ENCODE assay signal across 8 cellular contexts in genomic region chr7:122219253-122219865, GRCh38.
A peak's percentile ranks its signal among the peaks of the same experiment; 100 is the strongest.
DNase-seq lines count a peak whose midpoint lies in the region; ATAC-seq, FAIRE-seq and TF ChIP-seq lines count a peak whose summit lies in the region.

No MANE protein-coding gene starts in this region.

- H3K9me3 ChIP-seq in endothelial cell of umbilical vein (replicated peaks; ENCODE audit: control insufficient read depth, insufficient read depth, low read length) (no peaks in the 10 kb centered on the region), sigmoid colon (no peaks in the 10 kb centered on the region)

- POLR2A ChIA-PET in endothelial cell of umbilical vein (lab: Charles Lee), result no interaction called here

- intact Hi-C loops in endothelial cell of umbilical vein (cut with micrococcal nuclease) (loop anchor here (1.0 to 10.0 kb wide), 6 partner anchors 127 to 1145 kb away; no protein-coding TSS in a partner anchor), sigmoid colon (cut with DNase I) (loop anchor here (5.0 kb wide), 1 partner anchor 308 kb away; no protein-coding TSS in a partner anchor)

- H3K4me1 ChIP-seq in endothelial cell of umbilical vein (ENCODE audit: control insufficient read depth, extremely low read depth, insufficient read depth, low read length), result no peaks in the 10 kb centered on the region
- no peaks in the 10 kb centered on the region for H3K4me1 ChIP-seq in sigmoid colon

- H3K4me3 ChIP-seq in endothelial cell of umbilical vein (replicated peaks in 1 of 3; ENCODE audit: insufficient read depth in 1 of 3, low read depth in 1 of 3, low read length in 3 of 3) (no peak overlapping the region), sigmoid colon (no peak overlapping the region)

- H2AFZ ChIP-seq in endothelial cell of umbilical vein (ENCODE audit: low read depth, low read length), result no peak overlapping the region

- H3K4me1 Mint-ChIP-seq in activated CD8-positive, alpha-beta memory T cell treated with anti-CD3 and anti-CD28 coated beads, Interleukin-2, amount 10 ng/mL, durations not matched to agents 7 days and 5 days, result no peaks in the 10 kb centered on the region

- no peak overlapping the region for H3K4me3 Mint-ChIP-seq in activated CD8-positive, alpha-beta memory T cell treated with anti-CD3 and anti-CD28 coated beads, Interleukin-2, amount 10 ng/mL, durations not matched to agents 7 days and 5 days

- H3K36me3 ChIP-seq in endothelial cell of umbilical vein (ENCODE audit: control insufficient read depth in 2 of 2, extremely low read depth in 1 of 2, insufficient read depth in 2 of 2, low read length in 2 of 2) (no peaks in the 10 kb centered on the region), sigmoid colon (no peaks in the 10 kb centered on the region)

- H3K27me3 ChIP-seq in endothelial cell of umbilical vein (ENCODE audit: control insufficient read depth in 2 of 2, insufficient read depth in 2 of 2, low read length in 2 of 2), result no peaks in the 10 kb centered on the region
- H3K27me3 ChIP-seq in sigmoid colon, result no peaks in the 10 kb centered on the region

- no peaks in the 10 kb centered on the region for H3K9me1 ChIP-seq in endothelial cell of umbilical vein (replicated peaks; ENCODE audit: control insufficient read depth, extremely low read depth, insufficient read depth, low read length)

- no peaks in the 10 kb centered on the region for H4K20me1 ChIP-seq in endothelial cell of umbilical vein (replicated peaks; ENCODE audit: control insufficient read depth, extremely low read depth, insufficient read depth, low read length)

- H3K79me2 ChIP-seq in endothelial cell of umbilical vein (ENCODE audit: control insufficient read depth, insufficient read depth, low read length), result no peaks in the 10 kb centered on the region

- no peak for TF ChIP-seq POLR2A in endothelial cell of umbilical vein (IDR thresholded peaks at IDR 0.05; ENCODE audit: low read depth, low read length)
- TF ChIP-seq POLR2A in sigmoid colon (IDR thresholded peaks at IDR 0.05), result no peak

- peak; percentile 48 for ATAC-seq in GM18858 (IDR thresholded peaks at IDR 0.05; ENCODE audit: unreplicated experiment)
- ATAC-seq in activated CD8-positive, alpha-beta memory T cell treated with anti-CD3 and anti-CD28 coated beads, Interleukin-2, amount 10 ng/mL, durations not matched to agents 7 days and 5 days, result no peak
- ATAC-seq in HG02610 (IDR thresholded peaks at IDR 0.05; ENCODE audit: unreplicated experiment), result no peak
- ATAC-seq in GM18909 (IDR thresholded peaks at IDR 0.05; ENCODE audit: poor library complexity, unreplicated experiment), result no peak

- no peak for FAIRE-seq in endothelial cell of umbilical vein (lab: Jason Lieb, UNC)

- H3K9ac ChIP-seq in endothelial cell of umbilical vein (replicated peaks; ENCODE audit: extremely low read depth, insufficient read depth, low read length), result no peak overlapping the region

- peak; percentile 30 to 33 for TF ChIP-seq CTCF in endothelial cell of umbilical vein (IDR thresholded peaks at IDR 0.05; ENCODE audit: extremely low read depth in 1 of 2, insufficient read depth in 1 of 2, low read depth in 1 of 2, low read length in 2 of 2)
- peak in 3 of 4 experiments; percentile 11 to 50 (median 32) for TF ChIP-seq CTCF in sigmoid colon (IDR thresholded peaks at IDR 0.05)

- no peak for TF ChIP-seq EP300 in sigmoid colon (IDR thresholded peaks at IDR 0.05)

- BruUV-seq in endothelial cell of umbilical vein (replicated peaks; lab: Mats Ljungman, UMichigan), result no TSS peak

- no peak overlapping the region for H3K27ac ChIP-seq in endothelial cell of umbilical vein (ENCODE audit: insufficient read depth, low read depth, low read length)
- H3K27ac ChIP-seq in sigmoid colon, result no peak overlapping the region

- DNase-seq in AG08395 (ENCODE audit: low spot score) (peak; percentile 24), NCI-H460 (ENCODE audit: extremely low read depth, low read depth) (peak; percentile 29), endothelial cell of umbilical vein (ENCODE audit: low read depth, low spot score) (peak; percentile 56), sigmoid colon (no peak)
- no peak for DNase-seq in activated CD8-positive, alpha-beta memory T cell treated with anti-CD3 and anti-CD28 coated beads, Interleukin-2, amount 10 ng/mL, durations not matched to agents 7 days and 5 days

- CTCF ChIA-PET in endothelial cell of umbilical vein (lab: Charles Lee), result interaction anchor here (0.7 to 11.7 kb wide), 26 partner anchors 9 to 1148 kb away, joined by 3 to 375 read pairs (median 3); no protein-coding TSS in a partner anchor
- CTCF ChIA-PET in activated CD8-positive, alpha-beta memory T cell treated with anti-CD3 and anti-CD28 coated beads, Interleukin-2, amount 10 ng/mL, durations not matched to agents 7 days and 5 days (lab: Charles Lee), result interaction anchor here (1.5 kb wide), 1 partner anchor 313 kb away, joined by 5 read pairs; no protein-coding TSS in a partner anchor

- no peaks in the 10 kb centered on the region for H3K9me3 Mint-ChIP-seq in activated CD8-positive, alpha-beta memory T cell treated with anti-CD3 and anti-CD28 coated beads, Interleukin-2, amount 10 ng/mL, durations not matched to agents 7 days and 5 days (ENCODE audit: low read depth)

- H3K27ac Mint-ChIP-seq in activated CD8-positive, alpha-beta memory T cell treated with anti-CD3 and anti-CD28 coated beads, Interleukin-2, amount 10 ng/mL, durations not matched to agents 7 days and 5 days, result no peak overlapping the region

- dilution Hi-C loops in endothelial cell of umbilical vein (cut with MboI; ENCODE audit: extremely low pct_ligation_motif_present, low sequenced_read_pairs), result no loop called here

- H3K36me3 Mint-ChIP-seq in activated CD8-positive, alpha-beta memory T cell treated with anti-CD3 and anti-CD28 coated beads, Interleukin-2, amount 10 ng/mL, durations not matched to agents 7 days and 5 days, result no peaks in the 10 kb centered on the region

- no peak overlapping the region for H3K4me2 ChIP-seq in endothelial cell of umbilical vein (ENCODE audit: insufficient read depth, low read length)

- H3K27me3 Mint-ChIP-seq in activated CD8-positive, alpha-beta memory T cell treated with anti-CD3 and anti-CD28 coated beads, Interleukin-2, amount 10 ng/mL, durations not matched to agents 7 days and 5 days, result no peaks in the 10 kb centered on the region

TF ChIP-seq in endothelial cell of umbilical vein, 7 proteins besides CTCF, POLR2A, EP300 and RAD21:
- no peak for TF ChIP-seq FOS (IDR thresholded peaks at IDR 0.05; ENCODE audit: borderline replicate concordance, insufficient read depth, low read length)

Comparison
In these comparisons a context has a peak if more than half of its experiments do, and no peak if none do; other contexts are left out.
1. DNase-seq: peak in AG08395 (single experiment), NCI-H460 (single experiment) and endothelial cell of umbilical vein (single experiment); none in sigmoid colon (single experiment) and activated CD8-positive, alpha-beta memory T cell treated with anti-CD3 and anti-CD28 coated beads, Interleukin-2, amount 10 ng/mL, durations not matched to agents 7 days and 5 days (single experiment).